ENCODE assay signal across 26 cellular contexts in the genomic region with DNA sequence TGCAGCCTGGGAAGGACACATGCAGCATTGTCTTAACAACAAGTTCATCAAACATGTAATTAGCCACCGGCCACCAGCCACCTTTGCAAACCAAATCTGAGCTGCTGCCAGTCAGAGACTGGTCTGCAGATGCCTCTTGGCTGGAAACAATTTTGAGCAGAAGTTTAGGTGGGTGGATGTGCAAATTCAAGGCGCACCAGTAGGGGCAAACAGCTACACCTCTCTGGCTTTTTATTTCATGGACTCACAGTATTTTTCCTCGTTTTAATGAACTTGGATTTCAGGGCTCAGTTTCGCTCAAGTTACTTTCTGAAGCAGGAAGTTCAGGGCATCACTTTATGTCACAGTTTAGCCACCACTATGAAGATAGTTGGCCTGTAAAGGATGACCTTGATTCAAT.
DNase-seq lines count a peak whose midpoint lies in the region; ATAC-seq and TF ChIP-seq lines count a peak whose summit lies in the region.
"Had no signal": no experiment of that assay in that cellular context is flagged by ENCODE, and none has a peak within 500 bp of the region (broad histone marks: within the 10 kb centered on the region; RNA-seq: fewer than 3 reads in every experiment).

No MANE protein-coding gene starts in this region.

- 0 out of 2 replicates have a peak, but pooled peaks have one; percentile 4 for TF ChIP-seq CTCF in AG04450 (IDR thresholded peaks at IDR 0.05; ENCODE audit: low read depth, low read length)
- peak; percentile 62 for TF ChIP-seq CTCF in endodermal cell (conservative IDR thresholded peaks at IDR 0.05)
- TF ChIP-seq CTCF in psoas muscle (IDR thresholded peaks at IDR 0.05) = no peak
- no peak for TF ChIP-seq CTCF in MM.1S (IDR thresholded peaks at IDR 0.05; ENCODE audit: low read length)
- TF ChIP-seq CTCF in lower lobe of right lung (IDR thresholded peaks at IDR 0.05) = no peak

- H3K9ac ChIP-seq in GM23248 (no peak overlapping the region), endodermal cell (ENCODE audit: extremely low read depth, low read length, poor library complexity, severe bottlenecking) (no peak overlapping the region), MM.1S (ENCODE audit: low read length) (no peak overlapping the region)

- DNase-seq in AG04450 (ENCODE audit: low read depth, low spot score) (no peak), GM23248 (peak; percentile 1), NCI-H69 (lab: John Stamatoyannopoulos, UW) (peak; percentile 98), endodermal cell (no peak), psoas muscle (no peak), MM.1S (no peak), NCI-H510A treated with DMSO at 0.1 percent for 48 hours (lab: John Stamatoyannopoulos, UW) (no peak), lower lobe of right lung (no peak)
- DNase-seq: ACHN; activated CD4-positive, alpha-beta T cell treated with anti-CD3 and anti-CD28 coated beads for 4 hours; activated naive CD4-positive, alpha-beta T cell treated with anti-CD3 and anti-CD28 coated beads for 36 hours; activated T-cell treated with anti-CD3 and anti-CD28 coated beads, Interleukin-2, amount 50 U/mL, for 48 hours; amygdala; Calu3; esophagus squamous epithelium; left ventricle myocardium inferior; naive thymus-derived CD4-positive, alpha-beta T cell; NCI-H1092; NCI-H2029 treated with DMSO at 0.1 percent for 48 hours; NCI-H226; occipital lobe; retina had no signal

- H3K9me3 ChIP-seq in AG04450 (ENCODE audit: control insufficient read depth, insufficient read depth, low read length) (no peaks in the 10 kb centered on the region), GM23248 (ENCODE audit: low read depth) (no peaks in the 10 kb centered on the region), endodermal cell (ENCODE audit: control insufficient read depth, low read length) (no peaks in the 10 kb centered on the region), psoas muscle (no peaks in the 10 kb centered on the region), MM.1S (replicated peaks; ENCODE audit: insufficient read depth, low read length) (no peaks in the 10 kb centered on the region), lower lobe of right lung (no peaks in the 10 kb centered on the region)
- H3K9me3 ChIP-seq: breast epithelium, esophagus squamous epithelium, left ventricle myocardium inferior, SJSA1 had no signal

- H3K9me3 Mint-ChIP-seq in endodermal cell = no peaks in the 10 kb centered on the region
- H3K9me3 Mint-ChIP-seq: activated naive CD4-positive, alpha-beta T cell treated with anti-CD3 and anti-CD28 coated beads for 36 hours; naive thymus-derived CD4-positive, alpha-beta T cell had no signal

- H3K27me3 Mint-ChIP-seq in endodermal cell (ENCODE audit: insufficient read depth) = no peaks in the 10 kb centered on the region

- no peak overlapping the region for H2AFZ ChIP-seq in GM23248
- H2AFZ ChIP-seq in MM.1S (ENCODE audit: low read length) = no peak overlapping the region
- H2AFZ ChIP-seq: hepatocyte had no signal

- H3K4me3 ChIP-seq in AG04450 (ENCODE audit: low read depth, low read length) (no peak overlapping the region), GM23248 (no peak overlapping the region), endodermal cell (ENCODE audit: low read length) (no peak overlapping the region), psoas muscle (no peak overlapping the region), MM.1S (ENCODE audit: low read length) (no peak overlapping the region), lower lobe of right lung (no peak overlapping the region)
- H3K4me3 ChIP-seq: breast epithelium, esophagus squamous epithelium, hepatocyte, left ventricle myocardium inferior, SJSA1 had no signal

- H4K20me1 ChIP-seq in GM23248 (ENCODE audit: insufficient read depth) (no peaks in the 10 kb centered on the region), MM.1S (ENCODE audit: insufficient read depth, low read length) (no peaks in the 10 kb centered on the region)

- H3K79me2 ChIP-seq in GM23248 (ENCODE audit: insufficient read depth) (no peaks in the 10 kb centered on the region), MM.1S (ENCODE audit: low read length) (no peaks in the 10 kb centered on the region)
- H3K79me2 ChIP-seq: hepatocyte had no signal

- H3F3A ChIP-seq in GM23248 (ENCODE audit: insufficient read depth) (no peaks in the 10 kb centered on the region), MM.1S (ENCODE audit: insufficient read depth, low read length) (no peaks in the 10 kb centered on the region)

- 17 to 20% methylated on average over 4 of the region's 4 CpGs for WGBS in GM23248 (ENCODE audit: low coverage in 1 of 2, low lambda C conversion rate in 2 of 2, missing lambda C conversion rate in 2 of 2), 2 experiments
- WGBS in endodermal cell (ENCODE audit: insufficient coverage in 1 of 2, insufficient read length in 1 of 2), 2 experiments = 76 to 88% methylated on average over 3 to 4 of the region's 4 CpGs
- 50 to 55% (median 54%) methylated on average over 4 of the region's 4 CpGs for WGBS in psoas muscle, 3 donors

- no peaks in the 10 kb centered on the region for H3K4me1 ChIP-seq in GM23248 (ENCODE audit: insufficient read depth)
- H3K4me1 ChIP-seq in endodermal cell (ENCODE audit: control insufficient read depth, insufficient read depth, low read length) = no peaks in the 10 kb centered on the region
- no peaks in the 10 kb centered on the region for H3K4me1 ChIP-seq in psoas muscle
- H3K4me1 ChIP-seq in MM.1S (ENCODE audit: low read length) = no peaks in the 10 kb centered on the region
- no peaks in the 10 kb centered on the region for H3K4me1 ChIP-seq in lower lobe of right lung
- H3K4me1 ChIP-seq: breast epithelium, esophagus squamous epithelium, left ventricle myocardium inferior, SJSA1 had no signal

- no peaks in the 10 kb centered on the region for H3K36me3 ChIP-seq in GM23248 (ENCODE audit: low read depth)
- no peaks in the 10 kb centered on the region for H3K36me3 ChIP-seq in endodermal cell (ENCODE audit: control insufficient read depth, insufficient read depth, low read length)
- H3K36me3 ChIP-seq in psoas muscle (ENCODE audit: insufficient read depth in 1 of 2, low read depth in 1 of 2) = no peaks in the 10 kb centered on the region
- no peaks in the 10 kb centered on the region for H3K36me3 ChIP-seq in MM.1S (replicated peaks; ENCODE audit: insufficient read depth, low read length)
- no peaks in the 10 kb centered on the region for H3K36me3 ChIP-seq in lower lobe of right lung
- H3K36me3 ChIP-seq: breast epithelium, esophagus squamous epithelium, left ventricle myocardium inferior, SJSA1 had no signal

- H3K27ac ChIP-seq in AG04450 (ENCODE audit: low read depth, low read length) = no peak overlapping the region
- no peak overlapping the region for H3K27ac ChIP-seq in GM23248
- H3K27ac ChIP-seq in endodermal cell (ENCODE audit: low read depth, low read length) = no peak overlapping the region
- no peak overlapping the region for H3K27ac ChIP-seq in psoas muscle
- H3K27ac ChIP-seq in MM.1S (ENCODE audit: low read length) = no peak overlapping the region
- no peak overlapping the region for H3K27ac ChIP-seq in lower lobe of right lung
- H3K27ac ChIP-seq: breast epithelium, C4-2B, esophagus squamous epithelium, hepatocyte, left ventricle myocardium inferior, SJSA1 had no signal

- no peak for ATAC-seq in psoas muscle
- ATAC-seq in lower lobe of right lung = no peak
- ATAC-seq: naive thymus-derived CD4-positive, alpha-beta T cell had no signal

- H3K9me2 ChIP-seq in GM23248 (ENCODE audit: insufficient read depth) = no peaks in the 10 kb centered on the region
- H3K9me2 ChIP-seq in MM.1S (replicated peaks; ENCODE audit: insufficient read depth, low read length) = no peaks in the 10 kb centered on the region

- in situ Hi-C loops in GM23248 (cut with MboI) = no loop called here

- no peaks in the 10 kb centered on the region for H3K36me3 Mint-ChIP-seq in endodermal cell (ENCODE audit: low read depth)
- H3K36me3 Mint-ChIP-seq: naive thymus-derived CD4-positive, alpha-beta T cell had no signal

- CTCF ChIA-PET in AG04450 (lab: Charles Lee) = no interaction called here

- H3K4me3 Mint-ChIP-seq in endodermal cell = no peak overlapping the region
- H3K4me3 Mint-ChIP-seq: activated naive CD4-positive, alpha-beta T cell treated with anti-CD3 and anti-CD28 coated beads for 36 hours; naive thymus-derived CD4-positive, alpha-beta T cell had no signal

- peaks cover 28% of the 10 kb centered on the region for H3K4me1 Mint-ChIP-seq in endodermal cell
- H3K4me1 Mint-ChIP-seq: naive thymus-derived CD4-positive, alpha-beta T cell had no signal

- H3K27me3 ChIP-seq in AG04450 (ENCODE audit: control insufficient read depth, insufficient read depth, low read length) (no peaks in the 10 kb centered on the region), GM23248 (replicated peaks; ENCODE audit: insufficient read depth) (no peaks in the 10 kb centered on the region), endodermal cell (ENCODE audit: control insufficient read depth, insufficient read depth, low read length, poor library complexity, severe bottlenecking) (no peaks in the 10 kb centered on the region), psoas muscle (ENCODE audit: insufficient read depth in 3 of 3, low read length in 2 of 3) (no peaks in the 10 kb centered on the region), MM.1S (replicated peaks; ENCODE audit: insufficient read depth, low read length) (no peaks in the 10 kb centered on the region), lower lobe of right lung (ENCODE audit: low read depth) (no peaks in the 10 kb centered on the region)
- H3K27me3 ChIP-seq: breast epithelium, esophagus squamous epithelium, hepatocyte had no signal

- intact Hi-C loops in psoas muscle (cut with DNase I) (no loop called here), lower lobe of right lung (cut with DNase I) (no loop called here)

- POLR2A ChIA-PET in AG04450 (lab: Yijun Ruan, JAX) = no interaction called here

- no peak overlapping the region for H3K4me2 ChIP-seq in GM23248 (ENCODE audit: unreplicated experiment)
- H3K4me2 ChIP-seq in MM.1S (ENCODE audit: low read depth, low read length) = no peak overlapping the region
- H3K4me2 ChIP-seq: hepatocyte had no signal

- no peak overlapping the region for H3K27ac Mint-ChIP-seq in endodermal cell
- H3K27ac Mint-ChIP-seq: activated naive CD4-positive, alpha-beta T cell treated with anti-CD3 and anti-CD28 coated beads for 36 hours; naive thymus-derived CD4-positive, alpha-beta T cell had no signal

Comparison
In these comparisons a context has a peak if more than half of its experiments do, and no peak if none do; other contexts are left out.
1. DNase-seq: peak in GM23248 (single experiment) and NCI-H69 (single experiment); none in AG04450 (single experiment), endodermal cell (single experiment), psoas muscle (0 of 2), MM.1S (single experiment), NCI-H510A treated with DMSO at 0.1 percent for 48 hours (single experiment) and lower lobe of right lung (single experiment).
2. CTCF ChIP-seq: peak in AG04450 (single experiment) and endodermal cell (single experiment); none in psoas muscle (single experiment), MM.1S (single experiment) and lower lobe of right lung (single experiment).